Comparison of ENCODE assay signal across 16 cellular contexts in the genomic region with DNA sequence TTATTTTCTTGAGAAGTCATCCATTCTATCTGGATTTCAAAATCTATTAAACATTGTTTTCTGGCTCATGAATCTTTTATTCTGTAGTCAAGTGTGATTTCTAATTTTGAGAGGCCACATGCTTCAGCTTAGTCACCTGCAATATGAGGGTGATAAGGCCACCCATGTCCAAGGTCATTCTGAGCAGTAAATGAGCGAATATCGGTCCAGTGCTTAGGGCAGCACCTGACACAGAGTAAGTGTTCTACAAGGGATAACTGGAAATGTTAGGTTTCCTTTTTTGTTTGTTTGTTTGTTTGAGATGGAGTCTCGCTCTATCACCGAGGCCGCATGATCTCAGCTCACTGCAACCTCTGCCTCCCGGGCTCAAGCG. TPM values are rescaled to one million over a fixed set of nuclear protein-coding genes. Genes with fewer than 3 reads are reported as not detected.
DNase-seq lines count a peak whose midpoint lies in the region; ATAC-seq, FAIRE-seq and TF ChIP-seq lines count a peak whose summit lies in the region.
"Had no signal": no experiment of that assay in that cellular context is flagged by ENCODE, and none has a peak within 500 bp of the region (broad histone marks: within the 10 kb centered on the region; RNA-seq: fewer than 3 reads in every experiment).

No MANE protein-coding gene starts in this region.

- TF ChIP-seq CTCF in GM12878 (IDR thresholded peaks at IDR 0.05 in 2 of 3, conservative IDR thresholded peaks at IDR 0.05 in 1 of 3; ENCODE audit: control insufficient read depth in 2 of 3, extremely low read depth in 1 of 3, insufficient read depth in 1 of 3, low read depth in 3 of 3, low read length in 3 of 3) (no peak), GM20000 (IDR thresholded peaks at IDR 0.05; ENCODE audit: extremely low read depth, missing control alignments) (no peak), spleen (IDR thresholded peaks at IDR 0.05 in 8 of 11, conservative IDR thresholded peaks at IDR 0.05 in 3 of 11) (no peak)

- TF ChIP-seq POLR2A in GM12878 (IDR thresholded peaks at IDR 0.05; ENCODE audit: low read depth, low read length) = no peak
- TF ChIP-seq POLR2A in spleen (IDR thresholded peaks at IDR 0.05) = no peak

- RAD21 ChIA-PET in GM12878 (lab: Charles Lee; ENCODE audit: unreplicated experiment) = no interaction called here

- BruUV-seq in GM12878 (replicated peaks; lab: Mats Ljungman, UMichigan) = no TSS peak

- H3K9me3 Mint-ChIP-seq in naive thymus-derived CD8-positive, alpha-beta T cell = no peaks in the 10 kb centered on the region
- H3K9me3 Mint-ChIP-seq: CD8-positive, alpha-beta memory T cell had no signal

- no peak for DNase-seq in GM12878 (ENCODE audit: low read depth, low spot score)
- DNase-seq in naive thymus-derived CD8-positive, alpha-beta T cell = no peak
- no peak for DNase-seq in GM20000 (ENCODE audit: low spot score)
- no peak for DNase-seq in spleen
- DNase-seq: BE2C; Caco-2; CD8-positive, alpha-beta memory T cell; DMS53; GF-D8; GM23248 had no signal

- peaks cover 61% of the 10 kb centered on the region for H3K4me1 ChIP-seq in BLaER1
- H3K4me1 ChIP-seq in BLaER1 treated with 17β-estradiol and CSF1 and Interleukin-3, amounts not matched to agents 10 nM and 100 nM = peaks cover 12 to 55% (median 39%) of the 10 kb centered on the region in 10 experiments
- H3K4me1 ChIP-seq in GM12878 (ENCODE audit: control insufficient read depth, insufficient read depth, low read length) = no peaks in the 10 kb centered on the region
- peaks cover 0 to 12% (median 3%) of the 10 kb centered on the region in 6 donors for H3K4me1 ChIP-seq in spleen
- H3K4me1 ChIP-seq: BE2C had no signal

- CTCF ChIA-PET in GM12878 (lab: Yijun Ruan, JAX) = no interaction called here

- H3K4me3 ChIP-seq in BLaER1 (no peak overlapping the region), GM12878 (no peak overlapping the region), spleen (no peak overlapping the region)
- H3K4me3 ChIP-seq in BLaER1 treated with 17β-estradiol and CSF1 and Interleukin-3, amounts not matched to agents 10 nM and 100 nM = no peak overlapping the region
- H3K4me3 ChIP-seq: A549, GM23248, K562 had no signal

- H3K4me2 ChIP-seq in BLaER1 = peak overlapping the region; percentile 73
- peak overlapping the region in 8 of 11 experiments; percentile 30 to 84 (median 68); a peak in 15 of 22 replicates for H3K4me2 ChIP-seq in BLaER1 treated with 17β-estradiol and CSF1 and Interleukin-3, amounts not matched to agents 10 nM and 100 nM
- no peak overlapping the region for H3K4me2 ChIP-seq in GM12878 (ENCODE audit: control insufficient read depth, insufficient read depth)
- H3K4me2 ChIP-seq: A549 had no signal

- H4K20me1 ChIP-seq in BLaER1 = peaks cover 8% of the 10 kb centered on the region; the same call in 1 of the 2 replicates
- peaks cover 0 to 38% (median 0%) of the 10 kb centered on the region in 11 experiments; a peak in 6 of 22 replicates for H4K20me1 ChIP-seq in BLaER1 treated with 17β-estradiol and CSF1 and Interleukin-3, amounts not matched to agents 10 nM and 100 nM
- no peaks in the 10 kb centered on the region for H4K20me1 ChIP-seq in GM12878 (ENCODE audit: control insufficient read depth, insufficient read depth)

- H3K9me3 ChIP-seq in BLaER1 = no peaks in the 10 kb centered on the region
- no peaks in the 10 kb centered on the region for H3K9me3 ChIP-seq in BLaER1 treated with 17β-estradiol and CSF1 and Interleukin-3, amounts not matched to agents 10 nM and 100 nM (replicated peaks in 1 of 11)
- no peaks in the 10 kb centered on the region for H3K9me3 ChIP-seq in GM12878 (replicated peaks; ENCODE audit: control insufficient read depth, insufficient read depth, low read length)
- H3K9me3 ChIP-seq in spleen = no peaks in the 10 kb centered on the region
- H3K9me3 ChIP-seq: A549, BE2C, Caco-2 had no signal

- TF ChIP-seq EP300 in GM12878 (IDR thresholded peaks at IDR 0.05; ENCODE audit: borderline replicate concordance in 1 of 2, control insufficient read depth in 1 of 2, low read depth in 2 of 2, low read length in 2 of 2) = no peak

- FAIRE-seq in GM12878 (lab: Jason Lieb, UNC) = no peak
- FAIRE-seq: A549, K562 had no signal

- H2AFZ ChIP-seq in GM12878 (ENCODE audit: control insufficient read depth, low read depth, low read length) = no peak overlapping the region
- H2AFZ ChIP-seq: GM23248 had no signal

- intact Hi-C loops in GM12878 (cut with micrococcal nuclease; ENCODE audit: unreplicated experiment) = no loop called here
- intact Hi-C loops in spleen (cut with DNase I; ENCODE audit: low total_unique reads) = no loop called here

- H3K27ac ChIP-seq in BLaER1 (no peak overlapping the region), GM12878 (ENCODE audit: control insufficient read depth, insufficient read depth) (no peak overlapping the region), spleen (no peak overlapping the region)
- H3K27ac ChIP-seq in BLaER1 treated with 17β-estradiol and CSF1 and Interleukin-3, amounts not matched to agents 10 nM and 100 nM = no peak overlapping the region
- H3K27ac ChIP-seq: A549, GM23248, HL-60 had no signal

- peaks cover 5 to 28% (median 17%) of the 10 kb centered on the region in 3 donors for H3K36me3 Mint-ChIP-seq in naive thymus-derived CD8-positive, alpha-beta T cell

- POLR2A ChIA-PET in GM12878 (lab: Charles Lee) = interaction anchor here (0.9 kb wide), 1 partner anchor 9 kb away, joined by 4 read pairs; no protein-coding TSS in a partner anchor
- POLR2A ChIA-PET in naive thymus-derived CD8-positive, alpha-beta T cell (lab: Charles Lee) = no interaction called here

- SMC1A ChIA-PET in GM12878 (lab: Charles Lee; ENCODE audit: uncharacterized antibody, unreplicated experiment) = no interaction called here

- no peak for TF ChIP-seq RAD21 in GM12878 (IDR thresholded peaks at IDR 0.05; ENCODE audit: insufficient read depth, low read depth, low read length)

- no peaks in the 10 kb centered on the region for H3K27me3 Mint-ChIP-seq in naive thymus-derived CD8-positive, alpha-beta T cell
- H3K27me3 Mint-ChIP-seq: CD8-positive, alpha-beta memory T cell had no signal

- H3K9ac ChIP-seq in BLaER1 (no peak overlapping the region), GM12878 (ENCODE audit: control insufficient read depth, insufficient read depth, low read length) (no peak overlapping the region)
- H3K9ac ChIP-seq in BLaER1 treated with 17β-estradiol and CSF1 and Interleukin-3, amounts not matched to agents 10 nM and 100 nM = no peak overlapping the region
- H3K9ac ChIP-seq: GM23248 had no signal

- peak overlapping the region in 6 of 10 donors; percentile 0 to 73 (median 42) for H3K27ac Mint-ChIP-seq in naive thymus-derived CD8-positive, alpha-beta T cell

- 98% methylated on average over 7 of the region's 7 CpGs for WGBS in GM12878 (ENCODE audit: insufficient coverage, insufficient replicate concordance, low lambda C conversion rate, missing lambda C conversion rate)
- WGBS in spleen, 5 donors = 94 to 97% (median 94%) methylated on average over 7 of the region's 7 CpGs

- no peaks in the 10 kb centered on the region for H3K27me3 ChIP-seq in BLaER1
- no peaks in the 10 kb centered on the region for H3K27me3 ChIP-seq in BLaER1 treated with 17β-estradiol and CSF1 and Interleukin-3, amounts not matched to agents 10 nM and 100 nM
- no peaks in the 10 kb centered on the region for H3K27me3 ChIP-seq in GM12878 (replicated peaks in 1 of 2; ENCODE audit: control insufficient read depth in 2 of 2, insufficient read depth in 2 of 2, low read length in 1 of 2)
- no peaks in the 10 kb centered on the region for H3K27me3 ChIP-seq in spleen (replicated peaks in 1 of 7)
- H3K27me3 ChIP-seq: BE2C had no signal

- H3K36me3 ChIP-seq in BLaER1 = peaks cover 31% of the 10 kb centered on the region
- H3K36me3 ChIP-seq in BLaER1 treated with 17β-estradiol and CSF1 and Interleukin-3, amounts not matched to agents 10 nM and 100 nM = peaks cover 15 to 45% (median 23%) of the 10 kb centered on the region in 11 experiments
- peaks cover 3 to 7% of the 10 kb centered on the region in 2 experiments; a peak in 3 of 4 replicates for H3K36me3 ChIP-seq in GM12878 (ENCODE audit: control insufficient read depth in 2 of 2, insufficient read depth in 2 of 2, low read length in 1 of 2)
- peaks cover 0 to 40% (median 13%) of the 10 kb centered on the region in 6 donors for H3K36me3 ChIP-seq in spleen

- ATAC-seq in GM12878 = no peak
- no peak for ATAC-seq in naive thymus-derived CD8-positive, alpha-beta T cell
- no peak for ATAC-seq in HG02981 (IDR thresholded peaks at IDR 0.05; ENCODE audit: unreplicated experiment)
- ATAC-seq: A549, K562 had no signal

- H3K79me2 ChIP-seq in GM12878 (ENCODE audit: control insufficient read depth, insufficient read depth, low read length) = no peaks in the 10 kb centered on the region

- H3K4me3 Mint-ChIP-seq in naive thymus-derived CD8-positive, alpha-beta T cell = peak overlapping the region in 2 of 10 donors; percentile 0 to 33
- H3K4me3 Mint-ChIP-seq: CD8-positive, alpha-beta memory T cell had no signal

- in situ Hi-C loops in GM12878 (cut with MboI) = no loop called here

- H3K4me1 Mint-ChIP-seq in naive thymus-derived CD8-positive, alpha-beta T cell = peaks cover 11 to 28% (median 19%) of the 10 kb centered on the region in 4 donors

RNA-seq across cellular contexts. Expression of gene AACS, which starts 34.2 kb away (rescaled TPM):
- total RNA-seq in GM12878 (2013; cell fraction: nucleolus; rRNA removed) = 34.6 and 37.3 TPM in 2 replicates
- total RNA-seq in GM12878 (2014; rRNA removed) (20.8 and 23.7 TPM in 2 replicates), GM12878 (2014; rRNA removed; fragmentation: Illumina TruSeq; extraction: Trizol) (12.0 TPM in 2 replicates), GM12878 (2021) (31.8 and 34.0 TPM in 2 replicates), spleen (10 to 100 TPM in 6 of 7 donors, 1 to 10 TPM in 1; 10.0 to 18.9 (median 11.9) TPM)
- 13.1 TPM for polyA plus RNA-seq in GM12878 (2011; ENCODE audit: low read depth)
- polyA plus RNA-seq in GM12878 (2011; rRNA removed) (11.2 and 14.8 TPM in 2 replicates), GM12878 (2014; fragmentation: Illumina TruSeq; extraction: Trizol) (9.9 and 20.6 TPM in 2 replicates), GM12878 (2014; fragmentation: Nextera tagmentation; extraction: Ambion mirVana) (10 to 100 TPM; 10.1 to 13.6 TPM), GM12878 (2014; rRNA removed) (20.5 and 21.5 TPM in 2 replicates), GM12878 (2016; fragmentation: Nextera tagmentation; extraction: Ambion mirVana) (10 to 100 TPM; 24.9 to 29.5 TPM), spleen (1 to 10 TPM; 5.1 to 8.6 (median 7.6) TPM)
- polyA plus RNA-seq in GM12878 (2011; cell fraction: cytosol; rRNA removed) = 15.5 and 18.3 TPM in 2 replicates
- 35.1 and 45.5 TPM in 2 replicates for polyA plus RNA-seq in GM12878 (2011; cell fraction: nucleus; rRNA removed)
- polyA plus RNA-seq in GM12878 (2012) = 18.4 and 21.6 TPM in 2 replicates
- 24.7 and 25.5 TPM in 2 replicates for polyA minus RNA-seq in GM12878 (2011; rRNA and poly(A)+ RNA removed)
- 7.9 and 9.4 TPM in 2 replicates for polyA minus RNA-seq in GM12878 (2011; cell fraction: cytosol; rRNA and poly(A)+ RNA removed)
- polyA minus RNA-seq in GM12878 (2011; cell fraction: nucleus; rRNA and poly(A)+ RNA removed) = 10.2 and 21.0 TPM in 2 replicates
- total RNA-seq in naive thymus-derived CD8-positive, alpha-beta T cell = 10 to 100 TPM; 19.3 to 20.4 TPM
- polyA plus RNA-seq in naive thymus-derived CD8-positive, alpha-beta T cell = 10 to 100 TPM in 2 of 3 donors, 1 to 10 TPM in 1; 7.4 to 17.2 (median 10.6) TPM
